15 cellular contexts compared by ENCODE assay signal in the genomic region with DNA sequence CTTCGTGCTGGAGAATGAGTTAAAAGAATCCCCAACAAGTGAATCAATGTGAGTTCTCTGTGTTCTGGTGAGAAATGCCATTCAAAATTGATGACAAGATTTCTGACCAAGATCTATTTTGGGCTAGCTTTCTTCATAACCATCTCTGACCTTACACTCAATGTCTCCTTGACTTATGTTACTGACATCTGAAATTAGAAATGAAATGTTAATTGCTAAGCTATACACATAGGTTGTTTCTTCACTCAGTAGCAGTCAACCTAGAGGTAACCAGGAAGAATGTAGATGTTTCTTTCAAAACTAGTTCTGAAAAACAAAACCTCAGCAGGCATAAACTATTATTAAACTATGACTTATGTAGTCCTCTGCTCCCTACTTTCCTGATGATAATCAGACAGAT.
DNase-seq lines count a peak whose midpoint lies in the region; ATAC-seq and TF ChIP-seq lines count a peak whose summit lies in the region.
"Had no signal": no experiment of that assay in that cellular context is flagged by ENCODE, and none has a peak within 500 bp of the region (broad histone marks: within the 10 kb centered on the region; RNA-seq: fewer than 3 reads in every experiment).

No MANE protein-coding gene starts in this region.

- no peak overlapping the region for H2AFZ ChIP-seq in KMS-11 (ENCODE audit: low read depth)

- no peaks in the 10 kb centered on the region for H3K4me1 Mint-ChIP-seq in stimulated activated memory B cell treated with anti-CD40 and anti-IgM and Interleukin-4, amounts not matched to agents 10 μg/mL and 1 μg/mL and 100 μg/mL, for 72 hours
- H3K4me1 Mint-ChIP-seq: CD4-positive, alpha-beta memory T cell had no signal

- no peaks in the 10 kb centered on the region for H4K20me1 ChIP-seq in KMS-11 (ENCODE audit: insufficient read depth)

- no peak overlapping the region for H3K4me3 Mint-ChIP-seq in stimulated activated memory B cell treated with anti-CD40 and anti-IgM and Interleukin-4, amounts not matched to agents 10 μg/mL and 1 μg/mL and 100 μg/mL, for 72 hours
- H3K4me3 Mint-ChIP-seq: CD4-positive, alpha-beta memory T cell had no signal

- no peak overlapping the region for H3K9ac ChIP-seq in KMS-11

- TF ChIP-seq CTCF in KMS-11 (conservative IDR thresholded peaks at IDR 0.05; ENCODE audit: low read depth, low read length), result no peak

- H3K27ac Mint-ChIP-seq in stimulated activated memory B cell treated with anti-CD40 and anti-IgM and Interleukin-4, amounts not matched to agents 10 μg/mL and 1 μg/mL and 100 μg/mL, for 72 hours, result no peak overlapping the region
- H3K27ac Mint-ChIP-seq: CD4-positive, alpha-beta memory T cell had no signal

- no peaks in the 10 kb centered on the region for H3K36me3 Mint-ChIP-seq in stimulated activated memory B cell treated with anti-CD40 and anti-IgM and Interleukin-4, amounts not matched to agents 10 μg/mL and 1 μg/mL and 100 μg/mL, for 72 hours
- H3K36me3 Mint-ChIP-seq: CD4-positive, alpha-beta memory T cell had no signal

- H3K36me3 ChIP-seq in KMS-11 (ENCODE audit: insufficient read depth), result no peaks in the 10 kb centered on the region
- H3K36me3 ChIP-seq: BE2C, HAP-1 had no signal

- no peak overlapping the region for H3K4me3 ChIP-seq in KMS-11 (IDR thresholded peaks at IDR 0.05; ENCODE audit: insufficient read depth, low read depth, low read length)
- H3K4me3 ChIP-seq: A549, HAP-1 had no signal

- peak overlapping the region; percentile 54 for H3K4me2 ChIP-seq in KMS-11
- H3K4me2 ChIP-seq: A549 had no signal

- no peaks in the 10 kb centered on the region for H3K79me2 ChIP-seq in KMS-11 (ENCODE audit: insufficient read depth, low read depth)

- H3K27me3 Mint-ChIP-seq in stimulated activated memory B cell treated with anti-CD40 and anti-IgM and Interleukin-4, amounts not matched to agents 10 μg/mL and 1 μg/mL and 100 μg/mL, for 72 hours, result no peaks in the 10 kb centered on the region
- H3K27me3 Mint-ChIP-seq: CD4-positive, alpha-beta memory T cell had no signal

- ATAC-seq in HG02981 (IDR thresholded peaks at IDR 0.05; ENCODE audit: unreplicated experiment) (peak; percentile 41), esophagus mucosa (peak; percentile 13)
- ATAC-seq in stimulated activated memory B cell treated with anti-CD40 and anti-IgM and Interleukin-4, amounts not matched to agents 10 μg/mL and 1 μg/mL and 100 μg/mL, for 72 hours, result no peak
- ATAC-seq: A549, HepG2 had no signal

- no peaks in the 10 kb centered on the region for H3K9me3 Mint-ChIP-seq in stimulated activated memory B cell treated with anti-CD40 and anti-IgM and Interleukin-4, amounts not matched to agents 10 μg/mL and 1 μg/mL and 100 μg/mL, for 72 hours

- DNase-seq in NCI-H774 (lab: John Stamatoyannopoulos, UW), result no peak
- DNase-seq in stimulated activated CD8-positive, alpha-beta memory T cell treated with anti-CD3 and anti-CD28 coated beads, Interleukin-4, amount 100 ng/mL, for 48 hours, result no peak
- DNase-seq: BE2C; CD4-positive, alpha-beta memory T cell; COR-L47; DND-41; GDM1 had no signal

- no peak overlapping the region for H3K27ac ChIP-seq in KMS-11
- H3K27ac ChIP-seq: A549, C4-2B had no signal

- peaks cover 19% of the 10 kb centered on the region; the same call in 1 of the 2 replicates for H3K27me3 ChIP-seq in KMS-11 (ENCODE audit: insufficient read depth, low read depth)
- H3K27me3 ChIP-seq: BE2C had no signal

- peaks cover 41% of the 10 kb centered on the region for H3K4me1 ChIP-seq in KMS-11 (ENCODE audit: low read depth, poor library complexity, severe bottlenecking)
- H3K4me1 ChIP-seq: A549, BE2C, HAP-1 had no signal
